26 cellular contexts compared by ENCODE assay signal in the genomic region with DNA sequence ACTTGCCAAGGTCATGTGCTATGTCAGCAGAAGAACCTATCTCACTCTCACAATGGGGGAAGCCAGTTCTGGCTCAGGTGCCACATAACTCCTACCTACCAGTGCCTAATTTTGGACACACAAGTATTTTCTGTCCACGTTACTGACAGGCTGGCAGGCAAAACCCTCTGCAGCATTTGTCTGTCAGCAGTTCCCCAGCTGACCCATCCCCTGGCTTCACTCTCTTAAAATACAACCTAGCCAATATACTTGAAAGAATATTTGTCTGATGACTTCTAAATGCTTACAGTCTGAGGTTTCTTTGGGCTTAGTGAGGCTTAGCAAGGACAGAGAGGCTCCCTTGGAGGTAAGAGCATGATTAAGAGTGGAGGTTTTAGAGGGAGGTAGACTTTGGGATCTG. TPM values are rescaled to one million over a fixed set of nuclear protein-coding genes. Genes with fewer than 3 reads are reported as not detected.
DNase-seq lines count a peak whose midpoint lies in the region; ATAC-seq and TF ChIP-seq lines count a peak whose summit lies in the region.
"Had no signal": no experiment of that assay in that cellular context is flagged by ENCODE, and none has a peak within 500 bp of the region (broad histone marks: within the 10 kb centered on the region; RNA-seq: fewer than 3 reads in every experiment).

No MANE protein-coding gene starts in this region.

- no peaks in the 10 kb centered on the region for H3K27me3 ChIP-seq in transverse colon
- H3K27me3 ChIP-seq: breast epithelium, colonic mucosa, tibial nerve had no signal

- no peak for ATAC-seq in HG02938 (IDR thresholded peaks at IDR 0.05; ENCODE audit: unreplicated experiment)
- no peak for ATAC-seq in GM21619 (IDR thresholded peaks at IDR 0.05; ENCODE audit: unreplicated experiment)
- ATAC-seq: activated T-helper 17 cell treated with anti-CD3 and anti-CD28 coated beads, Interleukin-2, amount 50 U/mL, for 72 hours had no signal

- 83 to 100% methylated on average over 1 of the region's 1 CpG for WGBS in transverse colon (ENCODE audit: low coverage in 1 of 2), 2 donors

- TF ChIP-seq EP300 in transverse colon (IDR thresholded peaks at IDR 0.05; ENCODE audit: low read depth), result no peak

- H3K27ac ChIP-seq in transverse colon, result peak overlapping the region; percentile 77 to 86 (median 80)
- H3K27ac ChIP-seq: breast epithelium, tibial nerve had no signal

- DNase-seq in activated T-cell treated with anti-CD3 and anti-CD28 coated beads, Interleukin-2, amount 50 U/mL, for 24 hours, result no peak
- no peak for DNase-seq in activated T-cell treated with anti-CD3 and anti-CD28 coated beads, Interleukin-2, amount 50 U/mL, for 48 hours
- DNase-seq in glomerular visceral epithelial cell (ENCODE audit: extremely low spot score) (peak; percentile 61), kidney tubule cell (ENCODE audit: low spot score) (peak; percentile 83), transverse colon (no peak), SK-N-DZ (ENCODE audit: low spot score) (no peak)
- DNase-seq: activated CD4-positive, alpha-beta memory T cell treated with anti-CD3 and anti-CD28 coated beads for 36 hours; activated CD8-positive, alpha-beta memory T cell treated with anti-CD3 and anti-CD28 coated beads, Interleukin-2, amount 50 U/mL, for 4 hours; colonic mucosa; DMS153; effector memory CD4-positive, alpha-beta T cell; H7; mesendoderm; NCI-H1417 treated with DMSO at 0.1 percent for 48 hours; NCI-H2107; nucleus accumbens; SHP77; stimulated activated CD4-positive, alpha-beta T cell treated with anti-CD3 and anti-CD28 coated beads, Interleukin-2, amount 100 ng/mL, for 24 hours had no signal

- H3K36me3 ChIP-seq in transverse colon, result peaks cover 0 to 19% (median 4%) of the 10 kb centered on the region in 4 donors
- H3K36me3 ChIP-seq: breast epithelium had no signal

- TF ChIP-seq CTCF in transverse colon (IDR thresholded peaks at IDR 0.05), result no peak

- no peaks in the 10 kb centered on the region for H3K9me3 Mint-ChIP-seq in activated T-cell treated with anti-CD3 and anti-CD28 coated beads, Interleukin-2, amount 50 U/mL, for 24 hours
- H3K9me3 Mint-ChIP-seq: activated CD4-positive, alpha-beta memory T cell treated with anti-CD3 and anti-CD28 coated beads for 36 hours; activated naive CD4-positive, alpha-beta T cell treated with anti-CD3 and anti-CD28 coated beads, Interleukin-2, amount 50 U/mL, for 24 hours; activated T-helper 17 cell treated with anti-CD3 and anti-CD28 coated beads, Interleukin-2, amount 50 U/mL, for 72 hours had no signal

- no peak overlapping the region for H3K4me3 Mint-ChIP-seq in activated T-cell treated with anti-CD3 and anti-CD28 coated beads, Interleukin-2, amount 50 U/mL, for 24 hours
- H3K4me3 Mint-ChIP-seq: activated CD4-positive, alpha-beta memory T cell treated with anti-CD3 and anti-CD28 coated beads for 36 hours; activated naive CD4-positive, alpha-beta T cell treated with anti-CD3 and anti-CD28 coated beads, Interleukin-2, amount 50 U/mL, for 24 hours; activated T-helper 17 cell treated with anti-CD3 and anti-CD28 coated beads, Interleukin-2, amount 50 U/mL, for 72 hours; B cell had no signal

- intact Hi-C loops in transverse colon (cut with DNase I; ENCODE audit: low total_unique reads), result no loop called here

- H3K4me1 Mint-ChIP-seq in activated T-cell treated with anti-CD3 and anti-CD28 coated beads, Interleukin-2, amount 50 U/mL, for 24 hours (ENCODE audit: low read depth), result peaks cover 6% of the 10 kb centered on the region
- H3K4me1 Mint-ChIP-seq: activated naive CD4-positive, alpha-beta T cell treated with anti-CD3 and anti-CD28 coated beads, Interleukin-2, amount 50 U/mL, for 24 hours; activated T-helper 17 cell treated with anti-CD3 and anti-CD28 coated beads, Interleukin-2, amount 50 U/mL, for 72 hours had no signal

- H3K9me3 ChIP-seq in transverse colon, result no peaks in the 10 kb centered on the region
- H3K9me3 ChIP-seq: breast epithelium, colonic mucosa, tibial nerve had no signal

- peak overlapping the region; percentile 37 for H3K27ac Mint-ChIP-seq in activated T-cell treated with anti-CD3 and anti-CD28 coated beads, Interleukin-2, amount 50 U/mL, for 24 hours
- H3K27ac Mint-ChIP-seq: activated CD4-positive, alpha-beta memory T cell treated with anti-CD3 and anti-CD28 coated beads for 36 hours; activated naive CD4-positive, alpha-beta T cell treated with anti-CD3 and anti-CD28 coated beads, Interleukin-2, amount 50 U/mL, for 24 hours; activated T-helper 17 cell treated with anti-CD3 and anti-CD28 coated beads, Interleukin-2, amount 50 U/mL, for 72 hours; B cell had no signal

- H3K4me1 ChIP-seq in transverse colon, result peaks cover 0 to 35% (median 15%) of the 10 kb centered on the region in 4 donors
- H3K4me1 ChIP-seq: colonic mucosa had no signal

- peaks cover 88% of the 10 kb centered on the region for H3K36me3 Mint-ChIP-seq in activated T-cell treated with anti-CD3 and anti-CD28 coated beads, Interleukin-2, amount 50 U/mL, for 24 hours (ENCODE audit: low read depth)

- H3K4me3 ChIP-seq in transverse colon, result no peak overlapping the region
- H3K4me3 ChIP-seq: breast epithelium, colonic mucosa, tibial nerve had no signal

- no peaks in the 10 kb centered on the region for H3K27me3 Mint-ChIP-seq in activated T-cell treated with anti-CD3 and anti-CD28 coated beads, Interleukin-2, amount 50 U/mL, for 24 hours
- H3K27me3 Mint-ChIP-seq: activated CD4-positive, alpha-beta memory T cell treated with anti-CD3 and anti-CD28 coated beads for 36 hours; activated naive CD4-positive, alpha-beta T cell treated with anti-CD3 and anti-CD28 coated beads, Interleukin-2, amount 50 U/mL, for 24 hours; activated T-helper 17 cell treated with anti-CD3 and anti-CD28 coated beads, Interleukin-2, amount 50 U/mL, for 72 hours; B cell had no signal

- in situ Hi-C loops in transverse colon (cut with MboI; ENCODE audit: low pct_ligation_motif_present in 1 of 4, low pct_unique_long_range_greater_than_20kb in 1 of 4, low sequenced_read_pairs in 3 of 4), result no loop called here

- TF ChIP-seq POLR2A in transverse colon (IDR thresholded peaks at IDR 0.05), result no peak

RNA-seq across cellular contexts. Expression of a gene that starts 15.5 kb away (rescaled TPM):
- 100 to 1,000 TPM; 125 to 364 (median 129) TPM for total RNA-seq in transverse colon
- polyA plus RNA-seq in SK-N-DZ (2014; cell fraction: cytosol; rRNA removed), result 122 TPM in 2 replicates
- 247 and 265 TPM in 2 replicates for polyA plus RNA-seq in SK-N-DZ (2014; cell fraction: nucleus; rRNA removed)

RNA-seq across cellular contexts. Expression of a gene that starts 15.5 kb away (rescaled TPM):
- total RNA-seq in transverse colon, result under 1 TPM; 0.20 to 0.75 (median 0.52) TPM
- 0.93 TPM in 1 of 2 replicates, not detected in the other for polyA plus RNA-seq in SK-N-DZ (2014; cell fraction: cytosol; rRNA removed)
- 2.1 and 4.3 TPM in 2 replicates for polyA plus RNA-seq in SK-N-DZ (2014; cell fraction: nucleus; rRNA removed)
- total RNA-seq: epithelial cell of proximal tubule had no signal

Comparison
In these comparisons a context has a peak if more than half of its experiments do, and no peak if none do; other contexts are left out.
1. DNase-seq: peak in glomerular visceral epithelial cell (single experiment) and kidney tubule cell (single experiment); none in activated T-cell treated with anti-CD3 and anti-CD28 coated beads, Interleukin-2, amount 50 U/mL, for 24 hours (single experiment), activated T-cell treated with anti-CD3 and anti-CD28 coated beads, Interleukin-2, amount 50 U/mL, for 48 hours (0 of 2), transverse colon (single experiment) and SK-N-DZ (single experiment).